In genomic region chr1:201504179-201504631, GRCh38 we compare ENCODE assay signal across 11 cellular contexts. TPM values are rescaled to one million over a fixed set of nuclear protein-coding genes. Genes with fewer than 3 reads are reported as not detected.
A peak's percentile ranks its signal among the peaks of the same experiment; 100 is the strongest.
DNase-seq lines count a peak whose midpoint lies in the region; ATAC-seq and TF ChIP-seq lines count a peak whose summit lies in the region.
"Had no signal": no experiment of that assay in that cellular context is flagged by ENCODE, and none has a peak within 500 bp of the region (broad histone marks: within the 10 kb centered on the region; RNA-seq: fewer than 3 reads in every experiment).

No MANE protein-coding gene starts in this region.

- ATAC-seq in gastroesophageal sphincter (no peak), HG03469 (IDR thresholded peaks at IDR 0.05; ENCODE audit: unreplicated experiment) (no peak), GM21526 (IDR thresholded peaks at IDR 0.05; ENCODE audit: low FRiP score, unreplicated experiment) (no peak), HG03378 (IDR thresholded peaks at IDR 0.05; ENCODE audit: unreplicated experiment) (no peak), GM21723 (IDR thresholded peaks at IDR 0.05; ENCODE audit: unreplicated experiment) (no peak)

- H3K27me3 Mint-ChIP-seq in Calu3 (ENCODE audit: unreplicated experiment) = no peaks in the 10 kb centered on the region
- H3K27me3 Mint-ChIP-seq: activated naive CD4-positive, alpha-beta T cell treated with anti-CD3 and anti-CD28 coated beads, Interleukin-2, amount 50 U/mL, for 24 hours had no signal

- CTCF ChIA-PET in Calu3 (lab: Charles Lee) = interaction anchor here (1.0 to 4.5 kb wide), 5 partner anchors 8 to 56 kb away, joined by 3 to 44 read pairs (median 16); no protein-coding TSS in a partner anchor

- TF ChIP-seq POLR2A in gastroesophageal sphincter (IDR thresholded peaks at IDR 0.05) = no peak

- H3K4me3 Mint-ChIP-seq in Calu3 (ENCODE audit: low read depth, unreplicated experiment) = peak overlapping the region; percentile 45
- H3K4me3 Mint-ChIP-seq: activated naive CD4-positive, alpha-beta T cell treated with anti-CD3 and anti-CD28 coated beads, Interleukin-2, amount 50 U/mL, for 24 hours had no signal

- no peaks in the 10 kb centered on the region for H3K27me3 ChIP-seq in gastroesophageal sphincter

- H3K27ac ChIP-seq in angular gyrus (ENCODE audit: low read depth, low read length) = peak overlapping the region; percentile 91
- H3K27ac ChIP-seq in gastroesophageal sphincter = peak overlapping the region; percentile 80 to 97 (median 97)

- no peaks in the 10 kb centered on the region for H3K9me3 Mint-ChIP-seq in Calu3 (ENCODE audit: low read depth, unreplicated experiment)
- H3K9me3 Mint-ChIP-seq: activated naive CD4-positive, alpha-beta T cell treated with anti-CD3 and anti-CD28 coated beads, Interleukin-2, amount 50 U/mL, for 24 hours had no signal

- no peak for TF ChIP-seq CTCF in Calu3 (IDR thresholded peaks at IDR 0.05; ENCODE audit: unreplicated experiment)
- TF ChIP-seq CTCF in gastroesophageal sphincter (IDR thresholded peaks at IDR 0.05) = no peak

- peak overlapping the region; percentile 92 for H3K27ac Mint-ChIP-seq in Calu3 (ENCODE audit: unreplicated experiment)
- H3K27ac Mint-ChIP-seq: activated naive CD4-positive, alpha-beta T cell treated with anti-CD3 and anti-CD28 coated beads, Interleukin-2, amount 50 U/mL, for 24 hours had no signal

- DNase-seq in Calu3 = no peak
- DNase-seq in skeletal muscle cell (ENCODE audit: low read depth) = no peak
- DNase-seq: NCI-H524 treated with DMSO at 0.1 percent for 48 hours; stimulated activated CD4-positive, alpha-beta T cell treated with anti-CD3 and anti-CD28 coated beads, Interleukin-12 subunit alpha, Interleukin-12 subunit beta, amount 100 ng/mL, for 4 hours had no signal

- intact Hi-C loops in Calu3 (cut with micrococcal nuclease; ENCODE audit: unreplicated experiment) = no loop called here

- TF ChIP-seq EP300 in gastroesophageal sphincter (IDR thresholded peaks at IDR 0.05) = no peak

- peaks cover 44% of the 10 kb centered on the region for H3K36me3 Mint-ChIP-seq in Calu3 (ENCODE audit: insufficient read depth, unreplicated experiment)
- H3K36me3 Mint-ChIP-seq: activated naive CD4-positive, alpha-beta T cell treated with anti-CD3 and anti-CD28 coated beads, Interleukin-2, amount 50 U/mL, for 24 hours had no signal

- BruUV-seq in Calu3 (replicated peaks; lab: Mats Ljungman, UMichigan) = no TSS peak

- peaks cover 53% of the 10 kb centered on the region for H3K4me1 Mint-ChIP-seq in Calu3 (ENCODE audit: low read depth, unreplicated experiment)

- peaks cover 0 to 5% of the 10 kb centered on the region in 2 donors for H3K36me3 ChIP-seq in gastroesophageal sphincter

- peaks cover 6 to 94% (median 44%) of the 10 kb centered on the region in 3 donors for H3K4me1 ChIP-seq in gastroesophageal sphincter

- no peaks in the 10 kb centered on the region for H3K9me3 ChIP-seq in gastroesophageal sphincter

- 22 to 29% methylated on average over 3 of the region's 3 CpGs for WGBS in gastroesophageal sphincter (ENCODE audit: low coverage in 1 of 2), 2 donors

- H3K4me3 ChIP-seq in gastroesophageal sphincter (peak overlapping the region; percentile 47 to 83), skeletal muscle cell (ENCODE audit: low read depth, low read length) (peak overlapping the region; percentile 19)

RNA-seq across cellular contexts. Expression of gene CSRP1, which starts 2.7 kb away (rescaled TPM):
- total RNA-seq in Calu3 (2022) (69.9 and 73.5 TPM in 2 replicates), gastroesophageal sphincter (1,000 to 10,000 TPM; 4,484 to 9,179 (median 5,319) TPM)

RNA-seq across cellular contexts. Expression of gene NAV1, which starts 34.7 kb away (rescaled TPM):
- total RNA-seq in Calu3 (2022) = 13.1 and 24.8 TPM in 2 replicates
- total RNA-seq in gastroesophageal sphincter = 10 to 100 TPM; 11.4 to 35.8 (median 18.0) TPM

RNA-seq across cellular contexts. Expression of gene PHLDA3, which starts 35.2 kb away (rescaled TPM):
- total RNA-seq in Calu3 (2022) = 31.1 and 36.7 TPM in 2 replicates
- 100 to 1,000 TPM in 1 of 4 donors, 10 to 100 TPM in 3; 69.2 to 153 (median 84.7) TPM for total RNA-seq in gastroesophageal sphincter

Comparison
In these comparisons a context has a peak if more than half of its experiments do, and no peak if none do; other contexts are left out.
1. RNA of gene CSRP1, which starts 2.7 kb away (total RNA-seq): 4,484 to 9,179 TPM in gastroesophageal sphincter; 69.9 to 73.5 TPM in Calu3; every median in the first group is over 10 times any median in the second.